34 cellular contexts compared by ENCODE assay signal in genomic region chr6:3501826-3502505, GRCh38. TPM values are rescaled to one million over a fixed set of nuclear protein-coding genes. Genes with fewer than 3 reads are reported as not detected.
DNase-seq lines count a peak whose midpoint lies in the region; TF ChIP-seq lines count a peak whose summit lies in the region.
"Had no signal": no experiment of that assay in that cellular context is flagged by ENCODE, and none has a peak within 500 bp of the region (broad histone marks: within the 10 kb centered on the region; RNA-seq: fewer than 3 reads in every experiment).

No MANE protein-coding gene starts in this region.

- H3K27ac ChIP-seq in SJSA1 (0 out of 2 replicates have a peak overlapping the region, but pooled peaks have one; percentile 2), prostate gland (peak overlapping the region; percentile 64 to 73), Peyer's patch (no peak overlapping the region), mesendoderm (ENCODE audit: low read depth, low read length) (no peak overlapping the region)
- H3K27ac ChIP-seq: colonic mucosa, ovary, right atrium auricular region, testis, uterus had no signal

- no peak overlapping the region for H3K23ac ChIP-seq in mesendoderm (ENCODE audit: low read length)

- H4K5ac ChIP-seq in mesendoderm (ENCODE audit: low read length) = no peak overlapping the region

- H3K9me3 Mint-ChIP-seq in mesothelial cell of epicardium = no peaks in the 10 kb centered on the region
- H3K9me3 Mint-ChIP-seq: activated naive CD8-positive, alpha-beta T cell treated with anti-CD3 and anti-CD28 coated beads for 36 hours; stimulated activated naive CD8-positive, alpha-beta T cell treated with anti-CD3 and anti-CD28 coated beads, Interleukin-15, Interleukin-2, amounts not matched to agents 100 ng/mL and 50 ng/mL, for 24 hours had no signal

- TF ChIP-seq CTCF in mesothelial cell of epicardium (IDR thresholded peaks at IDR 0.05; ENCODE audit: unreplicated experiment) (no peak), prostate gland (IDR thresholded peaks at IDR 0.05) (no peak), Peyer's patch (IDR thresholded peaks at IDR 0.05) (no peak)

- H3K36me3 ChIP-seq in SJSA1 (no peaks in the 10 kb centered on the region), prostate gland (no peaks in the 10 kb centered on the region), Peyer's patch (no peaks in the 10 kb centered on the region), mesendoderm (ENCODE audit: control insufficient read depth, insufficient read depth, low read length) (no peaks in the 10 kb centered on the region)
- H3K36me3 ChIP-seq: colonic mucosa, ovary, right atrium auricular region, uterus had no signal

- no peaks in the 10 kb centered on the region for H3K27me3 Mint-ChIP-seq in mesothelial cell of epicardium (ENCODE audit: low read depth)

- no peaks in the 10 kb centered on the region for H3K79me2 ChIP-seq in mesendoderm (ENCODE audit: control insufficient read depth, insufficient read depth, low read length)

- no peaks in the 10 kb centered on the region for H3K36me3 Mint-ChIP-seq in mesothelial cell of epicardium
- H3K36me3 Mint-ChIP-seq: activated naive CD8-positive, alpha-beta T cell treated with anti-CD3 and anti-CD28 coated beads for 36 hours; naive thymus-derived CD4-positive, alpha-beta T cell had no signal

- no peak overlapping the region for H3K4ac ChIP-seq in mesendoderm (ENCODE audit: low read depth, low read length)

- H3K4me3 ChIP-seq in SJSA1 (no peak overlapping the region), prostate gland (no peak overlapping the region), Peyer's patch (no peak overlapping the region), mesendoderm (ENCODE audit: low read length) (no peak overlapping the region)
- H3K4me3 ChIP-seq: colonic mucosa, ovary, right atrium auricular region, testis, uterus had no signal

- TF ChIP-seq POLR2A in prostate gland (IDR thresholded peaks at IDR 0.05) (no peak), Peyer's patch (IDR thresholded peaks at IDR 0.05) (no peak)

- H3K4me3 Mint-ChIP-seq in mesothelial cell of epicardium = no peak overlapping the region
- H3K4me3 Mint-ChIP-seq: activated naive CD8-positive, alpha-beta T cell treated with anti-CD3 and anti-CD28 coated beads for 36 hours; naive thymus-derived CD4-positive, alpha-beta T cell; stimulated activated naive CD8-positive, alpha-beta T cell treated with anti-CD3 and anti-CD28 coated beads, Interleukin-15, Interleukin-2, amounts not matched to agents 100 ng/mL and 50 ng/mL, for 24 hours had no signal

- no peak overlapping the region for H3K4me2 ChIP-seq in mesendoderm (ENCODE audit: low read length)

- H2AK5ac ChIP-seq in mesendoderm (ENCODE audit: low read length) = no peak overlapping the region

- peaks cover 53% of the 10 kb centered on the region for H3K4me1 Mint-ChIP-seq in mesothelial cell of epicardium
- H3K4me1 Mint-ChIP-seq: activated naive CD8-positive, alpha-beta T cell treated with anti-CD3 and anti-CD28 coated beads for 36 hours; naive thymus-derived CD4-positive, alpha-beta T cell had no signal

- H3K4me1 ChIP-seq in SJSA1 (replicated peaks) = peaks cover 28% of the 10 kb centered on the region
- peaks cover 10% of the 10 kb centered on the region for H3K4me1 ChIP-seq in prostate gland (replicated peaks)
- no peaks in the 10 kb centered on the region for H3K4me1 ChIP-seq in Peyer's patch
- H3K4me1 ChIP-seq in mesendoderm (ENCODE audit: control insufficient read depth, low read depth, low read length) = no peaks in the 10 kb centered on the region
- H3K4me1 ChIP-seq: colonic mucosa, right atrium auricular region, testis, uterus had no signal

- H3K18ac ChIP-seq in mesendoderm (ENCODE audit: low read length) = no peak overlapping the region

- no peaks in the 10 kb centered on the region for H3K9me3 ChIP-seq in SJSA1 (replicated peaks)
- no peaks in the 10 kb centered on the region for H3K9me3 ChIP-seq in prostate gland
- H3K9me3 ChIP-seq in Peyer's patch = no peaks in the 10 kb centered on the region
- H3K9me3 ChIP-seq: colonic mucosa, ovary, right atrium auricular region, testis, uterus had no signal

- peak overlapping the region; percentile 87 for H3K27ac Mint-ChIP-seq in mesothelial cell of epicardium
- H3K27ac Mint-ChIP-seq: activated naive CD8-positive, alpha-beta T cell treated with anti-CD3 and anti-CD28 coated beads for 36 hours; naive thymus-derived CD4-positive, alpha-beta T cell; stimulated activated naive CD8-positive, alpha-beta T cell treated with anti-CD3 and anti-CD28 coated beads, Interleukin-15, Interleukin-2, amounts not matched to agents 100 ng/mL and 50 ng/mL, for 24 hours had no signal

- H4K8ac ChIP-seq in mesendoderm (ENCODE audit: low read depth, low read length) = no peak overlapping the region

- 48% methylated on average over 6 of the region's 6 CpGs for WGBS in prostate gland
- WGBS in mesendoderm (ENCODE audit: extremely low coverage, insufficient coverage, low lambda C conversion rate) = no CpG with 5 or more reads among the region's 6 CpGs

- H3K9ac ChIP-seq in mesendoderm (ENCODE audit: low read length) = no peak overlapping the region

- H3K56ac ChIP-seq in mesendoderm (ENCODE audit: low read length) = no peak overlapping the region

- H2BK120ac ChIP-seq in mesendoderm (ENCODE audit: low read depth, low read length) = no peak overlapping the region

- H3K79me1 ChIP-seq in mesendoderm (ENCODE audit: low read length) = no peaks in the 10 kb centered on the region

- H3K27me3 ChIP-seq in SJSA1 (replicated peaks) (no peaks in the 10 kb centered on the region), prostate gland (replicated peaks; ENCODE audit: insufficient read depth) (no peaks in the 10 kb centered on the region), Peyer's patch (no peaks in the 10 kb centered on the region), mesendoderm (ENCODE audit: insufficient read depth, low read length, poor library complexity) (no peaks in the 10 kb centered on the region)
- H3K27me3 ChIP-seq: colonic mucosa, ovary, right atrium auricular region, testis, uterus had no signal

- no peak overlapping the region for H2BK15ac ChIP-seq in mesendoderm (replicated peaks; ENCODE audit: low read depth)

- DNase-seq in NOMO-1 treated with DMSO at 0.1 percent for 48 hours (lab: John Stamatoyannopoulos, UW; ENCODE audit: unreplicated experiment) (peak; percentile 9), NOMO-1 (lab: John Stamatoyannopoulos, UW; ENCODE audit: unreplicated experiment in 2 of 2) (no peak), SJSA1 (ENCODE audit: low read depth in 1 of 2, low spot score in 2 of 2) (peak in 1 of 2 experiments; percentile 36), mesothelial cell of epicardium (ENCODE audit: low spot score in 2 of 2, unreplicated experiment in 2 of 2) (no peak), prostate gland (ENCODE audit: low spot score) (no peak), Peyer's patch (no peak), mesendoderm (no peak), DMS153 (lab: John Stamatoyannopoulos, UW) (no peak)
- DNase-seq: 8988T; activated CD4-positive, alpha-beta T cell treated with anti-CD3 and anti-CD28 coated beads for 48 hours; activated CD8-positive, alpha-beta memory T cell treated with anti-CD3 and anti-CD28 coated beads for 24 hours; activated effector memory CD4-positive, alpha-beta T cell treated with anti-CD3 and anti-CD28 coated beads, Interleukin-2, amount 50 U/mL, for 16 hours; activated naive CD8-positive, alpha-beta T cell treated with anti-CD3 and anti-CD28 coated beads for 36 hours; activated T-cell treated with anti-CD3 and anti-CD28 coated beads, Interleukin-2, amount 50 U/mL, for 1 hour; aorta; colonic mucosa; COR-L47; DMS79 treated with DMSO at 0.1 percent for 48 hours; effector memory CD4-positive, alpha-beta T cell; GDM1; left colon; mesenchymal stem cell; naive thymus-derived CD4-positive, alpha-beta T cell; NCI-H1092; NCI-H1694 treated with DMSO at 0.1 percent for 48 hours; NCI-H446 treated with DMSO at 0.1 percent for 48 hours; ovary; stimulated activated CD4-positive, alpha-beta T cell treated with anti-CD3 and anti-CD28 coated beads, Interleukin-1b, Interleukin-23, amount 100 ng/mL, for 48 hours; SW 1271; testis; uterus had no signal

- H2BK5ac ChIP-seq in mesendoderm (ENCODE audit: low read length) = no peak overlapping the region

- intact Hi-C loops in prostate gland (cut with DNase I) = no loop called here

RNA-seq across cellular contexts. Expression of gene SLC22A23, which starts 45.1 kb away (rescaled TPM):
- 0.53 and 2.7 TPM in 2 replicates for total RNA-seq in SJSA1 (2014; rRNA removed; shearing (Covaris generic))
- total RNA-seq in mesothelial cell of epicardium (24.3 to 25.0 TPM (median 24.5 TPM) in 3 replicates), prostate gland (100 to 1,000 TPM in 1 of 2 donors, 10 to 100 TPM in 1; 53.1 to 129 TPM), Peyer's patch (100 to 1,000 TPM in 2 of 4 donors, 10 to 100 TPM in 2; 22.3 to 145 (median 91.6) TPM)
- polyA plus RNA-seq in mesendoderm (2013, experiment 1 of 2) = 7.9 TPM
- 8.4 TPM for polyA plus RNA-seq in mesendoderm (2013, experiment 2 of 2)
- total RNA-seq: OCI-LY7 had no signal

Comparison
In these comparisons a context has a peak if more than half of its experiments do, and no peak if none do; other contexts are left out.
1. H3K27ac ChIP-seq: peak in SJSA1 (single experiment) and prostate gland (2 of 2); none in Peyer's patch (0 of 4) and mesendoderm (single experiment).